ENCODE assay signal across 9 cellular contexts in genomic region chr1:248015801-248016200, GRCh38. TPM values are rescaled to one million over a fixed set of nuclear protein-coding genes. Genes with fewer than 3 reads are reported as not detected.
"Had no signal": no experiment of that assay in that cellular context is flagged by ENCODE, and none has a peak within 500 bp of the region (broad histone marks: within the 10 kb centered on the region; RNA-seq: fewer than 3 reads in every experiment).

No MANE protein-coding gene starts in this region.

- H3K36me3 ChIP-seq: HAP-1 had no signal

- H3K9me3 ChIP-seq: HAP-1 had no signal

- DNase-seq: HFFc6, KBM-7 had no signal

- H3K27ac ChIP-seq: HL-60 had no signal

- ATAC-seq: GM23338, HCT116, HepG2 had no signal

- H3K4me1 ChIP-seq: HAP-1 had no signal

- H3K4me3 ChIP-seq: GM23338, HAP-1 had no signal

RNA-seq across cellular contexts. Expression of gene OR2L5, which starts 2.3 kb away (rescaled TPM):
- total RNA-seq: GM23338, H1, HepG2, HFFc6, HT1080 had no signal

RNA-seq across cellular contexts. Expression of gene OR2L2, which starts 14.1 kb away (rescaled TPM):
- total RNA-seq: H1, HepG2, HT1080 had no signal

RNA-seq across cellular contexts. Expression of gene OR2L3, which starts 30.8 kb away (rescaled TPM):
- total RNA-seq: GM23338, H1, HepG2, HFFc6, HT1080 had no signal

RNA-seq across cellular contexts. Expression of gene OR2AK2, which starts 50.8 kb away (rescaled TPM):
- total RNA-seq: H1, HepG2, HFFc6, HT1080 had no signal
